In genomic region chr7:2273866-2274265, GRCh38 we compare ENCODE assay signal across 27 cellular contexts.
"Had no signal": no experiment of that assay in that cellular context is flagged by ENCODE, and none has a peak within 500 bp of the region (broad histone marks: within the 10 kb centered on the region; RNA-seq: fewer than 3 reads in every experiment).

No MANE protein-coding gene starts in this region.

- ATAC-seq: gastroesophageal sphincter; naive thymus-derived CD8-positive, alpha-beta T cell; right cardiac atrium had no signal

- H3K4me1 ChIP-seq: breast epithelium, colonic mucosa, gastroesophageal sphincter, transverse colon, uterus had no signal

- H3K36me3 ChIP-seq: colonic mucosa, transverse colon, uterus had no signal

- H3K27me3 ChIP-seq: breast epithelium, colonic mucosa, gastroesophageal sphincter, testis, transverse colon, uterus had no signal

- H3K27ac ChIP-seq: breast epithelium, colonic mucosa, gastroesophageal sphincter, testis, transverse colon, uterus, WERI-Rb-1 had no signal

- H3K9me3 ChIP-seq: breast epithelium, colonic mucosa, gastroesophageal sphincter, testis, transverse colon, uterus had no signal

- FAIRE-seq: endothelial cell of umbilical vein had no signal

- DNase-seq: activated CD4-positive, alpha-beta memory T cell treated with anti-CD3 and anti-CD28 coated beads for 36 hours; activated CD4-positive, alpha-beta T cell treated with anti-CD3 and anti-CD28 coated beads, Interleukin-2, amount 10 ng/mL, durations not matched to agents 24 days and 14 days; activated CD4-positive, CD25-positive, alpha-beta regulatory T cell treated with anti-CD3 and anti-CD28 coated beads, Interleukin-2, amount 50 U/mL, for 72 hours; activated CD8-positive, alpha-beta memory T cell treated with anti-CD3 and anti-CD28 coated beads, Interleukin-2, amount 50 U/mL, for 4 hours; activated effector memory CD4-positive, alpha-beta T cell treated with anti-CD3 and anti-CD28 coated beads, Interleukin-2, amount 50 U/mL, for 16 hours; activated naive CD4-positive, alpha-beta T cell treated with anti-CD3 and anti-CD28 coated beads, Interleukin-2, amount 50 U/mL, for 16 hours; activated T-cell treated with anti-CD3 and anti-CD28 coated beads, Interleukin-2, amount 50 U/mL, for 1 hour; amniotic stem cell; colonic mucosa; effector CD8-positive, alpha-beta T cell; hippocampal formation; immature natural killer cell; naive thymus-derived CD8-positive, alpha-beta T cell; occipital lobe; stimulated activated CD4-positive, alpha-beta T cell treated with anti-CD3 and anti-CD28 coated beads, Interleukin-15, amount 100 ng/mL, for 24 hours; stimulated activated CD4-positive, alpha-beta T cell treated with anti-CD3 and anti-CD28 coated beads, Interleukin-2, amount 100 ng/mL, for 24 hours; stimulated activated naive CD4-positive, alpha-beta T cell treated with Interleukin-2 at 50 U/mL for 16 hours; SW 1271; T-helper 9 cell; testis; transverse colon; uterus; WERI-Rb-1 had no signal

- H3K4me3 ChIP-seq: breast epithelium, colonic mucosa, gastroesophageal sphincter, testis, transverse colon, uterus had no signal
